In genomic region chr10:131790021-131790420, GRCh38 we compare ENCODE assay signal across 15 cellular contexts.
DNase-seq lines count a peak whose midpoint lies in the region; ATAC-seq, FAIRE-seq and TF ChIP-seq lines count a peak whose summit lies in the region.
"Had no signal": no experiment of that assay in that cellular context is flagged by ENCODE, and none has a peak within 500 bp of the region (broad histone marks: within the 10 kb centered on the region; RNA-seq: fewer than 3 reads in every experiment).

No MANE protein-coding gene starts in this region.

- no peak overlapping the region for H2BK5ac ChIP-seq in mesendoderm (ENCODE audit: low read length)

- POLR2A ChIA-PET in A549 (lab: Yijun Ruan, JAX) = no interaction called here

- H3K9me3 ChIP-seq in A549 (no peaks in the 10 kb centered on the region), BE2C (no peaks in the 10 kb centered on the region)
- H3K9me3 ChIP-seq: spleen had no signal

- H3K4me3 ChIP-seq in A549 = no peak overlapping the region
- H3K4me3 ChIP-seq in BE2C (ENCODE audit: low read depth, low read length) = no peak overlapping the region
- no peak overlapping the region for H3K4me3 ChIP-seq in mesendoderm (ENCODE audit: low read length)
- H3K4me3 ChIP-seq: SK-N-MC, spleen had no signal

- H3K9ac ChIP-seq in mesendoderm (ENCODE audit: low read length) = no peak overlapping the region

- H3K79me1 ChIP-seq in mesendoderm (ENCODE audit: low read length) = no peaks in the 10 kb centered on the region

- H3K36me3 ChIP-seq in BE2C (no peaks in the 10 kb centered on the region), mesendoderm (ENCODE audit: control insufficient read depth, insufficient read depth, low read length) (no peaks in the 10 kb centered on the region)
- H3K36me3 ChIP-seq: spleen had no signal

- no peaks in the 10 kb centered on the region for H3K79me2 ChIP-seq in mesendoderm (ENCODE audit: control insufficient read depth, insufficient read depth, low read length)

- H2BK120ac ChIP-seq in mesendoderm (ENCODE audit: low read depth, low read length) = no peak overlapping the region

- CTCF ChIA-PET in A549 (lab: Yijun Ruan, JAX) = no interaction called here

- H3K4me2 ChIP-seq in A549 (no peak overlapping the region), mesendoderm (ENCODE audit: low read length) (no peak overlapping the region)

- 29% methylated on average over 4 of the region's 4 CpGs for WGBS in A549 (ENCODE audit: missing lambda C conversion rate)
- WGBS in mesendoderm (ENCODE audit: extremely low coverage, insufficient coverage, low lambda C conversion rate) = no CpG with 5 or more reads among the region's 4 CpGs

- H3K27me3 ChIP-seq in BE2C (no peaks in the 10 kb centered on the region), mesendoderm (ENCODE audit: insufficient read depth, low read length, poor library complexity) (no peaks in the 10 kb centered on the region)

- TF ChIP-seq RAD21 in A549 (conservative IDR thresholded peaks at IDR 0.05 in 1 of 2, IDR thresholded peaks at IDR 0.05 in 1 of 2) = no peak

- H4K8ac ChIP-seq in mesendoderm (ENCODE audit: low read depth, low read length) = no peak overlapping the region

- H2AK5ac ChIP-seq in mesendoderm (ENCODE audit: low read length) = no peak overlapping the region

- H4K5ac ChIP-seq in mesendoderm (ENCODE audit: low read length) = no peak overlapping the region

- DNase-seq in A549 (ENCODE audit: low read depth in 1 of 2, low spot score in 1 of 2) (peak; percentile 22 to 78), BE2C (peak; percentile 37), OCI-M1 (lab: John Stamatoyannopoulos, UW) (peak; percentile 12), mesendoderm (peak; percentile 79), posterior vena cava (ENCODE audit: low spot score) (no peak)
- DNase-seq in stimulated activated naive CD4-positive, alpha-beta T cell (lab: John Stamatoyannopoulos, UW) = no peak
- DNase-seq: anterior cingulate cortex, HCEC 1CT, KBM-7, NCI-H510A, spleen had no signal

- no peak for TF ChIP-seq POLR2A in A549 (IDR thresholded peaks at IDR 0.05; ENCODE audit: low read length)

- H3K18ac ChIP-seq in mesendoderm (ENCODE audit: low read length) = no peak overlapping the region

- H3K4ac ChIP-seq in mesendoderm (ENCODE audit: low read depth, low read length) = no peak overlapping the region

- ATAC-seq in A549 (peak in 1 of 2 experiments; percentile 59; a peak in 3 of 6 replicates), GM19397 (IDR thresholded peaks at IDR 0.05; ENCODE audit: unreplicated experiment) (no peak)
- ATAC-seq: activated CD4-positive, CD25-positive, alpha-beta regulatory T cell treated with anti-CD3 and anti-CD28 coated beads, Interleukin-2, amount 50 U/mL, for 24 hours had no signal

- H3K4me1 ChIP-seq in A549 (no peaks in the 10 kb centered on the region), BE2C (no peaks in the 10 kb centered on the region), mesendoderm (ENCODE audit: control insufficient read depth, low read depth, low read length) (no peaks in the 10 kb centered on the region)
- H3K4me1 ChIP-seq: spleen had no signal

- intact Hi-C loops in posterior vena cava (cut with DNase I) = no loop called here

- no peak for TF ChIP-seq EP300 in A549 (IDR thresholded peaks at IDR 0.05)

- no peak overlapping the region for H3K56ac ChIP-seq in mesendoderm (ENCODE audit: low read length)

- H3K27ac ChIP-seq in A549 (no peak overlapping the region), mesendoderm (ENCODE audit: low read depth, low read length) (no peak overlapping the region)
- H3K27ac ChIP-seq: SK-N-MC, spleen had no signal

- no peak overlapping the region for H3K23ac ChIP-seq in mesendoderm (ENCODE audit: low read length)

- no peak overlapping the region for H2BK15ac ChIP-seq in mesendoderm (replicated peaks; ENCODE audit: low read depth)

- no peak for FAIRE-seq in A549 (lab: Jason Lieb, UNC)
- FAIRE-seq: frontal cortex had no signal

- TF ChIP-seq CTCF in A549 (IDR thresholded peaks at IDR 0.05) = no peak
- no peak for TF ChIP-seq CTCF in BE2C (IDR thresholded peaks at IDR 0.05; ENCODE audit: low read depth, low read length)

TF ChIP-seq in A549, 52 proteins besides CTCF, POLR2A, EP300 and RAD21:
- TF ChIP-seq, protein P1, sequence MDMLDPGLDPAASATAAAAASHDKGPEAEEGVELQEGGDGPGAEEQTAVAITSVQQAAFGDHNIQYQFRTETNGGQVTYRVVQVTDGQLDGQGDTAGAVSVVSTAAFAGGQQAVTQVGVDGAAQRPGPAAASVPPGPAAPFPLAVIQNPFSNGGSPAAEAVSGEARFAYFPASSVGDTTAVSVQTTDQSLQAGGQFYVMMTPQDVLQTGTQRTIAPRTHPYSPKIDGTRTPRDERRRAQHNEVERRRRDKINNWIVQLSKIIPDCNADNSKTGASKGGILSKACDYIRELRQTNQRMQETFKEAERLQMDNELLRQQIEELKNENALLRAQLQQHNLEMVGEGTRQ (IDR thresholded peaks at IDR 0.05) = peak; percentile 89
- TF ChIP-seq RNF2 (IDR thresholded peaks at IDR 0.05; ENCODE audit: borderline replicate concordance, low read depth) = no peak

Comparison
In these comparisons a context has a peak if more than half of its experiments do, and no peak if none do; other contexts are left out.
1. DNase-seq: peak in A549 (2 of 2), BE2C (single experiment), OCI-M1 (single experiment) and mesendoderm (single experiment); none in posterior vena cava (single experiment) and stimulated activated naive CD4-positive, alpha-beta T cell (0 of 6).